Comparison of ENCODE assay signal across 9 cellular contexts in genomic region chr4:25550376-25551030, GRCh38.
"Had no signal": no experiment of that assay in that cellular context is flagged by ENCODE, and none has a peak within 500 bp of the region (broad histone marks: within the 10 kb centered on the region; RNA-seq: fewer than 3 reads in every experiment).

No MANE protein-coding gene starts in this region.

- H3K4me1 ChIP-seq: HAP-1 had no signal

- H2AFZ ChIP-seq: GM23248 had no signal

- ATAC-seq: K562 had no signal

- H3K4me3 ChIP-seq: GM23248, HAP-1, K562 had no signal

- DNase-seq: GM23248, GOT3, H7, HFFc6, IMR-90, KG1 had no signal

- H3K9me3 ChIP-seq: HAP-1 had no signal

- H3K27ac ChIP-seq: GM23248 had no signal

- H3K36me3 ChIP-seq: HAP-1 had no signal

- FAIRE-seq: HTR-8/SVneo, K562 had no signal

- H3K9ac ChIP-seq: GM23248 had no signal
